In the genomic region with DNA sequence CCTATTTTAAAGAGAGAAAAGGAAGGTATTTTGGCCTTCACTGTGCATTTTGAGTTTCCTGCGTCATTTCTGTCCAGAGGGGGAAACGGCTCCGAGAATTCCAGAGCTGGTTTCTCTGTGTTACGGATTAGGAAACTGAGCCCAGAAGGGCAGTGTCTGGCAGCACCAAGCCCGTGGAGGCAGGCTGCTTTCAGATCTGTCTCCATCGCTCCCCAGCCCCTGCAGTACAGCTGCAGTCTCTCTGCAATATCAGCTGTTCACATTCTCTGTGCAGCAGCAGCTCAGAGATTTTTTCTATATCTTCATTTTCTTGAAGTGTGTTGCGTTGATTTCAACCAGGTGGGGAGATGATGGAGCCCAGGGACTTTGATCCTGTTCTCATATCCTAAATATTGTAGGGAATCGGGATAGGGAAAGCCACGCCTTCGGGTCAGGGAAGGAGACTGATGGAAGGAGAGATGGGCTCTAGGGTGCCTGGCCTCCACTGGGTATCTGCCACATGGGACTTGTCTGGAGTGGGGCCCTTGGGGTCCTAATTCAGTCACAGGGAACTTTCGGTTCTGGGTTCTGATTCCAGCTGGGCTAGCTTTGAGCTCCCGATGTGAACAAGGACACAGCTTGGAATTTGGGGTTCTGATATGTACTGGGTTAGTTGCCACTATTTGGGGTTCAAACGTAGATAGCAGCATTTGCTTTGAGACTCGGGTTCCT, we compare ENCODE assay signal across 1 cellular context.
TF ChIP-seq lines count a peak whose summit lies in the region.

No MANE protein-coding gene starts in this region.

TF ChIP-seq in IMR-90, 13 proteins besides CTCF, POLR2A, EP300 and RAD21 (continued from another document):
- no peak for TF ChIP-seq MAZ (IDR thresholded peaks at IDR 0.05; ENCODE audit: borderline replicate concordance, low read depth, low read length)
